Comparison of ENCODE assay signal across 27 cellular contexts in genomic region chr12:66182956-66183355, GRCh38.
"Had no signal": no experiment of that assay in that cellular context is flagged by ENCODE, and none has a peak within 500 bp of the region (broad histone marks: within the 10 kb centered on the region; RNA-seq: fewer than 3 reads in every experiment).

No MANE protein-coding gene starts in this region.

- H3K27ac ChIP-seq: stomach, suprapubic skin, testis, thoracic aorta, thyroid gland, tibial artery, transverse colon, upper lobe of left lung, upper lobe of right lung, uterus, vagina had no signal

- H3K4me3 Mint-ChIP-seq: stimulated activated effector memory CD8-positive, alpha-beta T cell treated with anti-CD3 and anti-CD28 coated beads, Interleukin-12 subunit alpha, Interleukin-12 subunit beta, amount 100 ng/mL, for 72 hours; stimulated activated memory B cell treated with anti-CD40 and anti-IgM and Interleukin-4, amounts not matched to agents 10 μg/mL and 1 μg/mL and 100 μg/mL, for 72 hours; stimulated activated naive B cell treated with anti-CD40 and anti-IgM and Interleukin-4, amounts not matched to agents 10 μg/mL and 1 μg/mL and 100 μg/mL, for 72 hours; stimulated activated naive CD8-positive, alpha-beta T cell treated with anti-CD3 and anti-CD28 coated beads, Interleukin-15, amount 100 ng/mL, for 72 hours; stimulated activated naive CD8-positive, alpha-beta T cell treated with anti-CD3 and anti-CD28 coated beads, Interleukin-15, Interleukin-2, amounts not matched to agents 100 ng/mL and 50 ng/mL, for 24 hours; type B pancreatic cell had no signal

- H3K9me3 ChIP-seq: stomach, suprapubic skin, testis, thoracic aorta, thyroid gland, tibial artery, transverse colon, upper lobe of left lung, upper lobe of right lung, uterus, vagina had no signal

- H3K4me1 ChIP-seq: suprapubic skin, testis, thyroid gland, tibial artery, transverse colon, uterus, vagina had no signal

- DNase-seq: stimulated activated CD4-positive, alpha-beta T cell treated with anti-CD3 and anti-CD28 coated beads, Interleukin-2, amount 100 ng/mL, for 48 hours; stimulated activated CD4-positive, alpha-beta T cell treated with anti-CD3 and anti-CD28 coated beads, Interleukin-4, amount 100 ng/mL, for 1 hour; stimulated activated CD4-positive, alpha-beta T cell treated with anti-CD3 and anti-CD28 coated beads, Interleukin-4, amount 100 ng/mL, for 24 hours; stimulated activated CD4-positive, alpha-beta T cell treated with anti-CD3 and anti-CD28 coated beads, Interleukin-4, amount 100 ng/mL, for 4 hours; stimulated activated CD8-positive, alpha-beta memory T cell treated with anti-CD3 and anti-CD28 coated beads, Interleukin-4, amount 100 ng/mL, for 48 hours; stimulated activated naive B cell treated with anti-CD40 and anti-IgM and Interleukin-4, amounts not matched to agents 10 μg/mL and 1 μg/mL and 100 μg/mL, for 72 hours; stimulated activated naive CD4-positive, alpha-beta T cell; stimulated activated naive CD4-positive, alpha-beta T cell treated with Interleukin-2 at 50 U/mL for 16 hours; stimulated activated naive CD8-positive, alpha-beta T cell treated with anti-CD3 and anti-CD28 coated beads, Interleukin-15, amount 100 ng/mL, for 72 hours; stimulated activated naive CD8-positive, alpha-beta T cell treated with anti-CD3 and anti-CD28 coated beads, Interleukin-15, Interleukin-2, amounts not matched to agents 100 U/mL and 50 U/mL, for 24 hours; stomach; substantia nigra; testis; thyroid gland; tibial artery; transverse colon; trophoblast cell; upper lobe of left lung; upper lobe of right lung; uterus had no signal

- H3K4me1 Mint-ChIP-seq: stimulated activated effector memory CD8-positive, alpha-beta T cell treated with anti-CD3 and anti-CD28 coated beads, Interleukin-12 subunit alpha, Interleukin-12 subunit beta, amount 100 ng/mL, for 72 hours; stimulated activated naive CD8-positive, alpha-beta T cell treated with anti-CD3 and anti-CD28 coated beads, Interleukin-15, amount 100 ng/mL, for 72 hours had no signal

- H3K36me3 Mint-ChIP-seq: stimulated activated effector memory CD8-positive, alpha-beta T cell treated with anti-CD3 and anti-CD28 coated beads, Interleukin-12 subunit alpha, Interleukin-12 subunit beta, amount 100 ng/mL, for 72 hours; type B pancreatic cell had no signal

- H3K4me3 ChIP-seq: stomach, suprapubic skin, testis, thoracic aorta, thyroid gland, tibial artery, transverse colon, upper lobe of left lung, upper lobe of right lung, uterus, vagina had no signal

- H3K27ac Mint-ChIP-seq: stimulated activated effector memory CD8-positive, alpha-beta T cell treated with anti-CD3 and anti-CD28 coated beads, Interleukin-12 subunit alpha, Interleukin-12 subunit beta, amount 100 ng/mL, for 72 hours; stimulated activated memory B cell treated with anti-CD40 and anti-IgM and Interleukin-4, amounts not matched to agents 10 μg/mL and 1 μg/mL and 100 μg/mL, for 72 hours; stimulated activated naive B cell treated with anti-CD40 and anti-IgM and Interleukin-4, amounts not matched to agents 10 μg/mL and 1 μg/mL and 100 μg/mL, for 72 hours; stimulated activated naive CD8-positive, alpha-beta T cell treated with anti-CD3 and anti-CD28 coated beads, Interleukin-15, amount 100 ng/mL, for 72 hours; stimulated activated naive CD8-positive, alpha-beta T cell treated with anti-CD3 and anti-CD28 coated beads, Interleukin-15, Interleukin-2, amounts not matched to agents 100 ng/mL and 50 ng/mL, for 24 hours; type B pancreatic cell had no signal

- H3K27me3 ChIP-seq: testis, thyroid gland, upper lobe of left lung, upper lobe of right lung, uterus, vagina had no signal

- H3K36me3 ChIP-seq: stomach, suprapubic skin, thoracic aorta, thyroid gland, tibial artery, transverse colon, upper lobe of left lung, upper lobe of right lung, uterus, vagina had no signal
